In the genomic region with DNA sequence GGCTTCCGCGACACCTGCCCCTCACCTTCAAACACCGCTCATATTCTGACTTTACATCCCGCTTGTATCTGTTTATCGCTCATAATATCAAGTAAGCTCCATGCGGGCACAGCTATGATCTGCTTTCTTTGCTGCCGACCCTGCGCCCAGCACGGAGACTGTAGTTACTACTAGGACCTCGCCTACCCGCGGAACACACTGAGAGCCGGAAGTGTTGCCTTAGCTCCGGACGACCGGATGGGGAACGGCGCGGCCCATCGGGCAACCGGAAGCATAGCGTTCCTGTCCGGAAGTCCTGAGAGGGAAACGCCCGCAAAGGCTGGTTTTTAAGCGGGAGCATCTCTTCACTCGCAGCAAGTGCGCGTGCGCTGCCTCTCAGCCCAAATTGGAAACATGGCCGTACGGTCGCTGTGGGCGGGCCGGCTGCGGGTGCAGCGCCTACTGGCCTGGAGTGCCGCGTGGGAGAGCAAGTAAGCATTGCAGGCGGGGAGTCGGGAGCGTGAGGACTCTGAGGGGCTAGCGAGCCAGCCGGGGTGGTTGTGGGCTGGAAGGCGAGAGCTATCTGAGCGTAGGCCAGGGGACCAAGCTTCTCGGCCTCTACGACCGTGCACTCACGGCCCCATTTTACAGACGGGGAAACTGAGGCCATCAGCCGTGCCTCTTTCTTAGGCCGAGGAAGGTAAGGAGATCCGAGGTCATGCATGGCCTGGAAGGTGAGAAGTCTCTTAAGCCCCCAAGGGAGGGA, we compare ENCODE assay signal across 1 cellular context.
TF ChIP-seq lines count a peak whose summit lies in the region.

A gene with protein sequence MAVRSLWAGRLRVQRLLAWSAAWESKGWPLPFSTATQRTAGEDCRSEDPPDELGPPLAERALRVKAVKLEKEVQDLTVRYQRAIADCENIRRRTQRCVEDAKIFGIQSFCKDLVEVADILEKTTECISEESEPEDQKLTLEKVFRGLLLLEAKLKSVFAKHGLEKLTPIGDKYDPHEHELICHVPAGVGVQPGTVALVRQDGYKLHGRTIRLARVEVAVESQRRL (plus strand): TSS at position 353 of the 745 bp plus-strand sequence. CDS start 41 bp downstream, at position 394.

TF ChIP-seq in HCT116, 20 proteins besides CTCF, POLR2A, EP300 and RAD21 (continued from another document):
- TF ChIP-seq POLR2AphosphoS5 (IDR thresholded peaks at IDR 0.05; ENCODE audit: low read depth, low read length) (peak; percentile 90), EZH2 (IDR thresholded peaks at IDR 0.05) (no peak), YY1 (IDR thresholded peaks at IDR 0.05; ENCODE audit: extremely low read depth, insufficient replicate concordance, low read depth, low read length) (peak; percentile 88), CBX3 (IDR thresholded peaks at IDR 0.05; ENCODE audit: low read depth) (peak; percentile 72)
- TF ChIP-seq, protein P1, sequence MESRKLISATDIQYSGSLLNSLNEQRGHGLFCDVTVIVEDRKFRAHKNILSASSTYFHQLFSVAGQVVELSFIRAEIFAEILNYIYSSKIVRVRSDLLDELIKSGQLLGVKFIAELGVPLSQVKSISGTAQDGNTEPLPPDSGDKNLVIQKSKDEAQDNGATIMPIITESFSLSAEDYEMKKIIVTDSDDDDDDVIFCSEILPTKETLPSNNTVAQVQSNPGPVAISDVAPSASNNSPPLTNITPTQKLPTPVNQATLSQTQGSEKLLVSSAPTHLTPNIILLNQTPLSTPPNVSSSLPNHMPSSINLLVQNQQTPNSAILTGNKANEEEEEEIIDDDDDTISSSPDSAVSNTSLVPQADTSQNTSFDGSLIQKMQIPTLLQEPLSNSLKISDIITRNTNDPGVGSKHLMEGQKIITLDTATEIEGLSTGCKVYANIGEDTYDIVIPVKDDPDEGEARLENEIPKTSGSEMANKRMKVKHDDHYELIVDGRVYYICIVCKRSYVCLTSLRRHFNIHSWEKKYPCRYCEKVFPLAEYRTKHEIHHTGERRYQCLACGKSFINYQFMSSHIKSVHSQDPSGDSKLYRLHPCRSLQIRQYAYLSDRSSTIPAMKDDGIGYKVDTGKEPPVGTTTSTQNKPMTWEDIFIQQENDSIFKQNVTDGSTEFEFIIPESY (IDR thresholded peaks at IDR 0.05; ENCODE audit: extremely low read depth, insufficient replicate concordance, low read length), result no peak
